Comparison of ENCODE assay signal across 9 cellular contexts in the genomic region with DNA sequence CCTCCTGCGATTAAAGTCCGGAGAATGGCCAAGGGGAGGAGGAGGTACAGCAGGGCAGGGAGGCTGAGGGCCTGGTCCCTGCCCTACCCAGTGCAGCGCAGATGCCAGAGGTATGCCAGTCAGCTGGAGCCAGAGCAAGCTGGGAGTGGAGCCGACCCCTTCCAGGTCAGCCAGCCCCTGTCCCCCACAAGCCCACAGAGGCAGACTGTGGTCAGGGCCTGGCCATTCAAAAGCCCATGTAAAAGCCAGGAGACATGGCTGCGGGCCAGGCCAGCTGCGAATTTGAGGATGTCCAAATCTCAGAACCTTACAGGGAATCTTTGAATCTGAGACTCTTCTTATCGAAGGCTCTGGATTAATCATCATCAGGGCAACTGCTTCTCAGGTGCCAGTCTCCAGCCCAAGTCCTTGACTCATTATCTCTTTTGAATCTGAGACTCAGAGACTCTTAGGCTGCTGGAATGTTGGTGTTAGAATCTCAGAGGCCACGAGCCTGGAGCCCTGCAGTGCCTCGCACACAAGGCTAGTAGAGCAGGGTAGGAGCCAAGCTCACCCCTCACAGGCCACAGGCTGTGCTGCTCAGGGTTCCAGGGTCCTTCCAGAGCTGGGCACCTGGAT. TPM values are rescaled to one million over a fixed set of nuclear protein-coding genes. Genes with fewer than 3 reads are reported as not detected.
A peak's percentile ranks its signal among the peaks of the same experiment; 100 is the strongest.
DNase-seq lines count a peak whose midpoint lies in the region; ATAC-seq, FAIRE-seq and TF ChIP-seq lines count a peak whose summit lies in the region.
"Had no signal": no experiment of that assay in that cellular context is flagged by ENCODE, and none has a peak within 500 bp of the region (broad histone marks: within the 10 kb centered on the region; RNA-seq: fewer than 3 reads in every experiment).

No MANE protein-coding gene starts in this region.

- H4K5ac ChIP-seq in IMR-90 (ENCODE audit: low read depth, low read length): peak overlapping the region; percentile 43; the same call in 1 of the 2 replicates

- H3K9me3 ChIP-seq in IMR-90 (ENCODE audit: control insufficient read depth, insufficient read depth, low read length) (no peaks in the 10 kb centered on the region), HepG2 (ENCODE audit: low read length) (no peaks in the 10 kb centered on the region), thyroid gland (no peaks in the 10 kb centered on the region)

- TF ChIP-seq CTCF in IMR-90 (conservative IDR thresholded peaks at IDR 0.05; ENCODE audit: low read depth, low read length) (no peak), HepG2 (CRISPR knock-in tag; IDR thresholded peaks at IDR 0.05) (no peak), thyroid gland (IDR thresholded peaks at IDR 0.05) (no peak)

- H2BK120ac ChIP-seq in IMR-90 (ENCODE audit: low read depth, low read length): peak overlapping the region; percentile 16; the same call in 1 of the 2 replicates

- TF ChIP-seq POLR2A in IMR-90 (IDR thresholded peaks at IDR 0.05; ENCODE audit: low read depth, low read length) (no peak), HepG2 (IDR thresholded peaks at IDR 0.05; ENCODE audit: insufficient read depth in 1 of 2, low read depth in 2 of 2, low read length in 2 of 2) (no peak), thyroid gland (IDR thresholded peaks at IDR 0.05) (no peak)

- dilution Hi-C loops in IMR-90 (cut with HindIII; ENCODE audit: low sequenced_read_pairs, unreplicated experiment): no loop called here

- peak overlapping the region; percentile 48 for H2BK5ac ChIP-seq in IMR-90 (ENCODE audit: low read depth, low read length, poor library complexity, severe bottlenecking)

- peak overlapping the region; percentile 88 for H2AFZ ChIP-seq in IMR-90 (replicated peaks; ENCODE audit: low read length, poor library complexity)
- H2AFZ ChIP-seq in HepG2 (ENCODE audit: low read length): no peak overlapping the region

- no peaks in the 10 kb centered on the region for H3K79me2 ChIP-seq in HepG2 (ENCODE audit: insufficient read depth, low read length)

- TF ChIP-seq EP300 in HepG2 (IDR thresholded peaks at IDR 0.05; ENCODE audit: low read depth in 2 of 2, low read length in 2 of 2) (no peak), HepG2 (CRISPR knock-in tag; IDR thresholded peaks at IDR 0.05; ENCODE audit: borderline replicate concordance) (no peak)

- H4K8ac ChIP-seq in IMR-90 (ENCODE audit: low read depth in 2 of 2, low read length in 2 of 2): peak overlapping the region in 1 of 2 experiments; percentile 84; a peak in 3 of 4 replicates

- H3K4me2 ChIP-seq in IMR-90 (ENCODE audit: low read depth, low read length) (peak overlapping the region; percentile 90), HepG2 (ENCODE audit: low read depth, low read length) (peak overlapping the region; percentile 32; the same call in 1 of the 2 replicates)

- H3K36me3 ChIP-seq in IMR-90 (ENCODE audit: control insufficient read depth, insufficient read depth, low read length) (no peaks in the 10 kb centered on the region), HepG2 (replicated peaks in 1 of 2; ENCODE audit: control insufficient read depth in 1 of 2, insufficient read depth in 2 of 2, low read length in 2 of 2) (no peaks in the 10 kb centered on the region), thyroid gland (no peaks in the 10 kb centered on the region)

- peaks cover 6% of the 10 kb centered on the region for H3K9me1 ChIP-seq in IMR-90 (ENCODE audit: insufficient read depth, low read length)

- ATAC-seq in IMR-90 (ENCODE audit: low read depth) (peak; percentile 70), HepG2 (peak; percentile 64), HG02642 (IDR thresholded peaks at IDR 0.05; ENCODE audit: poor library complexity, unreplicated experiment) (no peak)

- 0 out of 2 replicates have a peak overlapping the region, but pooled peaks have one; percentile 3 for H2BK20ac ChIP-seq in IMR-90 (ENCODE audit: low read depth, low read length)

- H3K56ac ChIP-seq in IMR-90 (ENCODE audit: extremely low read depth, insufficient read depth, low read length): 0 out of 2 replicates have a peak overlapping the region, but pooled peaks have one; percentile 47

- H2AK9ac ChIP-seq in IMR-90 (replicated peaks; ENCODE audit: low read depth, low read length, poor library complexity): peak overlapping the region; percentile 6

- in situ Hi-C loops in IMR-90 (cut with MboI; ENCODE audit: low sequenced_read_pairs): no loop called here
- in situ Hi-C loops in HepG2 (cut with HindIII; ENCODE audit: extremely low pct_ligation_motif_present, low pct_unique_long_range_greater_than_20kb): no loop called here

- peak overlapping the region; percentile 35; the same call in 1 of the 2 replicates for H3K23ac ChIP-seq in IMR-90 (ENCODE audit: low read depth, low read length)

- TF ChIP-seq RAD21 in IMR-90 (IDR thresholded peaks at IDR 0.05; ENCODE audit: low read length): no peak
- no peak for TF ChIP-seq RAD21 in HepG2 (CRISPR knock-in tag; IDR thresholded peaks at IDR 0.05)

- peak overlapping the region; percentile 43 for H3K4me3 ChIP-seq in IMR-90 (ENCODE audit: insufficient read depth, low read depth, low read length)
- H3K4me3 ChIP-seq in HepG2 (replicated peaks in 1 of 3; ENCODE audit: insufficient read depth in 1 of 3, low read depth in 2 of 3, low read length in 3 of 3): peak overlapping the region in 1 of 3 experiments; percentile 28; a peak in 1 of 6 replicates
- H3K4me3 ChIP-seq in thyroid gland (replicated peaks in 1 of 3): peak overlapping the region in 2 of 3 donors; percentile 20 to 25

- no TSS peak for BruUV-seq in IMR-90 (replicated peaks; lab: Mats Ljungman, UMichigan)
- no TSS peak for BruUV-seq in HepG2 (replicated peaks; lab: Mats Ljungman, UMichigan)

- intact Hi-C loops in IMR-90 (cut with micrococcal nuclease) (no loop called here), HepG2 (cut with micrococcal nuclease; ENCODE audit: unreplicated experiment) (no loop called here), thyroid gland (cut with DNase I) (no loop called here)

- peak overlapping the region; percentile 29 for H3K14ac ChIP-seq in IMR-90 (replicated peaks; ENCODE audit: low read depth, low read length)

- POLR2A ChIA-PET in IMR-90 (lab: Charles Lee; ENCODE audit: unreplicated experiment) (interaction anchor here (0.6 kb wide), 1 partner anchor 16 kb away, joined by 6 read pairs; no protein-coding TSS in a partner anchor), HepG2 (lab: Yijun Ruan, JAX) (no interaction called here)

- CTCF ChIA-PET in IMR-90 (lab: Yijun Ruan, JAX): no interaction called here
- CTCF ChIA-PET in HepG2 (lab: Yijun Ruan, JAX; ENCODE audit: low intra/inter-chr PET ratio, low total read pairs): no interaction called here

- H4K20me1 ChIP-seq in IMR-90 (ENCODE audit: insufficient read depth, low read length): peaks cover 4% of the 10 kb centered on the region; the same call in 1 of the 2 replicates
- H4K20me1 ChIP-seq in HepG2 (ENCODE audit: insufficient read depth, low read length): no peaks in the 10 kb centered on the region

- H4K91ac ChIP-seq in IMR-90 (ENCODE audit: insufficient read depth, low read depth, low read length): peak overlapping the region; percentile 51; the same call in 1 of the 2 replicates

- H3K27ac ChIP-seq in IMR-90 (ENCODE audit: insufficient read depth, low read length) (peak overlapping the region; percentile 77), cingulate gyrus (ENCODE audit: low read depth, low read length) (peak overlapping the region; percentile 3), HepG2 (ENCODE audit: extremely low read length, insufficient read depth, low read length) (no peak overlapping the region), thyroid gland (peak overlapping the region; percentile 59 to 73 (median 64))

- peak overlapping the region; percentile 70 for H3K4ac ChIP-seq in IMR-90 (ENCODE audit: low read depth, low read length)

- 0 out of 3 replicates have a peak overlapping the region, but pooled peaks have one; percentile 1 for H2BK15ac ChIP-seq in IMR-90 (ENCODE audit: low read depth, low read length)

- H3K4me1 ChIP-seq in IMR-90 (ENCODE audit: control insufficient read depth, insufficient read depth, low read length): peaks cover 7% of the 10 kb centered on the region
- H3K4me1 ChIP-seq in HepG2 (ENCODE audit: insufficient read depth, low read length): no peaks in the 10 kb centered on the region
- H3K4me1 ChIP-seq in thyroid gland: peaks cover 12 to 24% of the 10 kb centered on the region in 2 donors

- H3K79me1 ChIP-seq in IMR-90 (ENCODE audit: low read depth in 1 of 2, low read length in 2 of 2): peaks cover 5 to 19% of the 10 kb centered on the region in 2 experiments; a peak in 3 of 4 replicates

- H3K27me3 ChIP-seq in IMR-90 (ENCODE audit: control insufficient read depth, insufficient read depth, low read length): peaks cover 11% of the 10 kb centered on the region; the same call in 1 of the 2 replicates
- H3K27me3 ChIP-seq in HepG2 (ENCODE audit: control insufficient read depth in 1 of 2, insufficient read depth in 2 of 2, low read length in 2 of 2): no peaks in the 10 kb centered on the region
- H3K27me3 ChIP-seq in thyroid gland: no peaks in the 10 kb centered on the region

- no peak for FAIRE-seq in HepG2 (lab: Jason Lieb, UNC)

- H2AK5ac ChIP-seq in IMR-90 (ENCODE audit: low read depth, low read length): peak overlapping the region; percentile 42

- H3K18ac ChIP-seq in IMR-90 (ENCODE audit: low read depth, low read length): peak overlapping the region; percentile 40

- H3K9ac ChIP-seq in IMR-90 (ENCODE audit: low read depth, low read length): peak overlapping the region; percentile 50
- no peak overlapping the region for H3K9ac ChIP-seq in HepG2 (ENCODE audit: insufficient read depth, low read depth, low read length)

- DNase-seq in IMR-90: peak; percentile 35
- no peak for DNase-seq in HepG2 (ENCODE audit: low spot score)
- peak; percentile 30 to 37 for DNase-seq in thyroid gland
- DNase-seq in NCI-H1105 (lab: John Stamatoyannopoulos, UW): no peak
- DNase-seq in UCSD-AML1 (lab: John Stamatoyannopoulos, UW; ENCODE audit: unreplicated experiment): no peak
- DNase-seq in activated CD4-positive, alpha-beta T cell treated with anti-CD3 and anti-CD28 coated beads for 4 hours: no peak
- DNase-seq: NCI-H187 treated with DMSO at 0.1 percent for 48 hours had no signal

- WGBS in IMR-90 (ENCODE audit: extremely low coverage in 2 of 2, insufficient read length in 1 of 2), 2 experiments: 30% methylated on average over 2 of the region's 9 CpGs; no CpG with 5 or more reads in 1 of the 2 experiments
- 0% methylated on average over 1 of the region's 9 CpGs for WGBS in HepG2 (ENCODE audit: low lambda C conversion rate)
- 29% methylated on average over 5 of the region's 9 CpGs; no CpG with 5 or more reads in 1 of the 2 donors for WGBS in thyroid gland, 2 donors

RNA-seq across cellular contexts. Expression of a gene that starts 0.6 kb away (rescaled TPM):
- 2.5 and 3.9 TPM in 2 replicates for total RNA-seq in IMR-90 (2012; rRNA removed)
- polyA plus RNA-seq in IMR-90 (2012; rRNA removed): 11.4 and 13.0 TPM in 2 replicates
- polyA plus RNA-seq in IMR-90 (2012; cell fraction: cytosol; rRNA removed): 11.5 and 14.2 TPM in 2 replicates
- polyA plus RNA-seq in IMR-90 (2012; cell fraction: nucleus; rRNA removed; ENCODE audit: low replicate concordance): 17.3 and 23.1 TPM in 2 replicates
- total RNA-seq in HepG2 (2016; rRNA removed; fragmentation: Illumina TruSeq; extraction: Trizol): 0.13 and 0.17 TPM in 2 replicates
- total RNA-seq in HepG2 (2016; cell fraction: cytosol; rRNA removed; fragmentation: Illumina TruSeq; extraction: Trizol; ENCODE audit: low read depth): 0.35 TPM in 1 of 2 replicates, not detected in the other
- 0.13 TPM in 1 of 2 replicates, not detected in the other for total RNA-seq in HepG2 (2016; cell fraction: insoluble cytoplasmic fraction; rRNA removed; fragmentation: Illumina TruSeq; extraction: Trizol)
- 0.37 TPM in 1 of 2 replicates, not detected in the other for total RNA-seq in HepG2 (2016; cell fraction: membrane; rRNA removed; fragmentation: Illumina TruSeq; extraction: Trizol)
- 0.13 TPM in 1 of 2 replicates, not detected in the other for total RNA-seq in HepG2 (2016; cell fraction: nucleus; rRNA removed; fragmentation: Illumina TruSeq; extraction: Trizol)
- 0.21 TPM in 1 of 2 replicates, not detected in the other for polyA plus RNA-seq in HepG2 (2011; rRNA removed)
- 0.08 TPM in 1 of 2 replicates, not detected in the other for polyA plus RNA-seq in HepG2 (2011; cell fraction: cytosol; rRNA removed)
- polyA plus RNA-seq in HepG2 (2011; cell fraction: nucleus; rRNA removed): 0.05 TPM in 1 of 2 replicates, not detected in the other
- polyA plus RNA-seq in HepG2 (2012): 0.01 TPM in 1 of 2 replicates, not detected in the other
- 0.11 and 0.22 TPM in 2 replicates for polyA plus RNA-seq in HepG2 (2016; cell fraction: cytosol; fragmentation: Illumina TruSeq; extraction: Trizol; ENCODE audit: low read depth)
- 0.13 TPM in 1 of 2 replicates, not detected in the other for polyA plus RNA-seq in HepG2 (2016; cell fraction: insoluble cytoplasmic fraction; fragmentation: Illumina TruSeq; extraction: Trizol; ENCODE audit: low read depth)
- polyA plus RNA-seq in HepG2 (2016; cell fraction: membrane; fragmentation: Illumina TruSeq; extraction: Trizol; ENCODE audit: low read depth): 0.15 and 0.29 TPM in 2 replicates
- 0.21 and 0.90 TPM in 2 replicates for polyA plus RNA-seq in HepG2 (2016; cell fraction: nucleus; fragmentation: Illumina TruSeq; extraction: Trizol; ENCODE audit: insufficient read depth, low read depth)
- polyA minus RNA-seq in HepG2 (2011; rRNA and poly(A)+ RNA removed; ENCODE audit: low replicate concordance): 25.7 TPM in 1 of 2 replicates, not detected in the other
- not detected in 2 replicates for polyA minus RNA-seq in HepG2 (2011; cell fraction: cytosol; rRNA and poly(A)+ RNA removed)
- polyA minus RNA-seq in HepG2 (2011; cell fraction: nucleus; rRNA and poly(A)+ RNA removed): 0.64 TPM in 1 of 2 replicates, not detected in the other
- total RNA-seq in thyroid gland: 10 to 100 TPM; 14.1 to 23.7 (median 17.2) TPM

RNA-seq across cellular contexts. Expression of a gene that starts 55.8 kb away (rescaled TPM):
- total RNA-seq in IMR-90 (2012; rRNA removed) (65.8 and 84.6 TPM in 2 replicates), HepG2 (2016; rRNA removed; fragmentation: Illumina TruSeq; extraction: Trizol) (26.0 and 32.5 TPM in 2 replicates), thyroid gland (100 to 1,000 TPM in 3 of 4 donors, 10 to 100 TPM in 1; 99.7 to 178 (median 114) TPM)
- polyA plus RNA-seq in IMR-90 (2012; rRNA removed) (75.4 and 75.8 TPM in 2 replicates), HepG2 (2011; rRNA removed) (34.0 and 46.9 TPM in 2 replicates)
- polyA plus RNA-seq in IMR-90 (2012; cell fraction: cytosol; rRNA removed): 55.1 and 56.5 TPM in 2 replicates
- 183 and 297 TPM in 2 replicates for polyA plus RNA-seq in IMR-90 (2012; cell fraction: nucleus; rRNA removed; ENCODE audit: low replicate concordance)
- 2.3 and 2.5 TPM in 2 replicates for total RNA-seq in HepG2 (2016; cell fraction: cytosol; rRNA removed; fragmentation: Illumina TruSeq; extraction: Trizol; ENCODE audit: low read depth)
- total RNA-seq in HepG2 (2016; cell fraction: insoluble cytoplasmic fraction; rRNA removed; fragmentation: Illumina TruSeq; extraction: Trizol): 21.6 and 32.6 TPM in 2 replicates
- total RNA-seq in HepG2 (2016; cell fraction: membrane; rRNA removed; fragmentation: Illumina TruSeq; extraction: Trizol): 8.3 and 11.1 TPM in 2 replicates
- 39.7 and 47.1 TPM in 2 replicates for total RNA-seq in HepG2 (2016; cell fraction: nucleus; rRNA removed; fragmentation: Illumina TruSeq; extraction: Trizol)
- 15.0 and 15.5 TPM in 2 replicates for polyA plus RNA-seq in HepG2 (2011; cell fraction: cytosol; rRNA removed)
- polyA plus RNA-seq in HepG2 (2011; cell fraction: nucleus; rRNA removed): 139 and 160 TPM in 2 replicates
- polyA plus RNA-seq in HepG2 (2012): 29.4 and 34.1 TPM in 2 replicates
- 1.0 and 1.1 TPM in 2 replicates for polyA plus RNA-seq in HepG2 (2016; cell fraction: cytosol; fragmentation: Illumina TruSeq; extraction: Trizol; ENCODE audit: low read depth)
- 13.6 and 17.4 TPM in 2 replicates for polyA plus RNA-seq in HepG2 (2016; cell fraction: insoluble cytoplasmic fraction; fragmentation: Illumina TruSeq; extraction: Trizol; ENCODE audit: low read depth)
- polyA plus RNA-seq in HepG2 (2016; cell fraction: membrane; fragmentation: Illumina TruSeq; extraction: Trizol; ENCODE audit: low read depth): 1.6 and 2.4 TPM in 2 replicates
- polyA plus RNA-seq in HepG2 (2016; cell fraction: nucleus; fragmentation: Illumina TruSeq; extraction: Trizol; ENCODE audit: insufficient read depth, low read depth): 43.2 and 51.6 TPM in 2 replicates
- polyA minus RNA-seq in HepG2 (2011; rRNA and poly(A)+ RNA removed; ENCODE audit: low replicate concordance): 109 and 178 TPM in 2 replicates
- 36.1 and 38.1 TPM in 2 replicates for polyA minus RNA-seq in HepG2 (2011; cell fraction: cytosol; rRNA and poly(A)+ RNA removed)
- polyA minus RNA-seq in HepG2 (2011; cell fraction: nucleus; rRNA and poly(A)+ RNA removed): 101 and 105 TPM in 2 replicates

Comparison
In these comparisons a context has a peak if more than half of its experiments do, and no peak if none do; other contexts are left out.
1. DNase-seq: peak in IMR-90 (single experiment) and thyroid gland (2 of 2); none in HepG2 (single experiment), NCI-H1105 (single experiment), UCSD-AML1 (single experiment) and activated CD4-positive, alpha-beta T cell treated with anti-CD3 and anti-CD28 coated beads for 4 hours (0 of 2).